In genomic region chr5:141608557-141608956, GRCh38 we compare ENCODE assay signal across 14 cellular contexts. TPM values are rescaled to one million over a fixed set of nuclear protein-coding genes. Genes with fewer than 3 reads are reported as not detected.
DNase-seq lines count a peak whose midpoint lies in the region; ATAC-seq and FAIRE-seq lines count a peak whose summit lies in the region.
"Had no signal": no experiment of that assay in that cellular context is flagged by ENCODE, and none has a peak within 500 bp of the region (broad histone marks: within the 10 kb centered on the region; RNA-seq: fewer than 3 reads in every experiment).

No MANE protein-coding gene starts in this region.

- H3K4me3 ChIP-seq in small intestine (ENCODE audit: low read depth in 1 of 2, low read length in 2 of 2), result no peak overlapping the region
- H3K4me3 ChIP-seq: coronary artery, left ventricle myocardium inferior had no signal

- no peaks in the 10 kb centered on the region for H3K9me3 ChIP-seq in small intestine (ENCODE audit: control insufficient read depth, low read depth)
- H3K9me3 ChIP-seq: left ventricle myocardium inferior had no signal

- peaks cover 70% of the 10 kb centered on the region for H3K4me1 Mint-ChIP-seq in T-helper 1 cell treated with Interleukin-12 subunit alpha and Interleukin-12 subunit beta and Interleukin-4 antibody, amounts not matched to agents 30 μg/mL and 1 μg/mL, for 36 hours (ENCODE audit: low read depth)
- H3K4me1 Mint-ChIP-seq in T-cell, result peaks cover 93 to 99% (median 94%) of the 10 kb centered on the region in 3 donors

- peaks cover 4 to 5% of the 10 kb centered on the region in 2 donors for H3K4me1 ChIP-seq in small intestine (ENCODE audit: control insufficient read depth in 2 of 2, insufficient read depth in 1 of 2, low read depth in 1 of 2, low read length in 1 of 2)

- CTCF ChIA-PET in T-cell (lab: Charles Lee), result interaction anchor here (0.7 to 5.3 kb wide), 11 partner anchors 9 to 817 kb away, joined by 3 to 86 read pairs (median 6); partner anchors contain the start of genes DIAPH1 (in 1 of the 2), HDAC3 (in 1 of the 2), RELL2 (in 1 of the 2) and TAF7 (in 1 of the 2)

- H3K4me3 Mint-ChIP-seq in T-helper 1 cell treated with Interleukin-12 subunit alpha and Interleukin-12 subunit beta and Interleukin-4 antibody, amounts not matched to agents 30 μg/mL and 1 μg/mL, for 36 hours, result peak overlapping the region; percentile 59
- H3K4me3 Mint-ChIP-seq in T-cell, result peak overlapping the region; percentile 39 to 73 (median 49)

- no peaks in the 10 kb centered on the region for H3K27me3 ChIP-seq in small intestine (ENCODE audit: control insufficient read depth in 2 of 2, insufficient read depth in 2 of 2, low read length in 2 of 2)

- DNase-seq in T-helper 1 cell (no peak), T-cell (no peak), glomerular visceral epithelial cell (ENCODE audit: extremely low spot score) (peak; percentile 46), small intestine (peak; percentile 88), NCI-H2171 treated with DMSO at 0.1 percent for 48 hours (lab: John Stamatoyannopoulos, UW) (no peak)
- DNase-seq: activated gamma-delta T cell treated with Interleukin-2 at 50 U/mL for 16 hours, DMS79, left ventricle myocardium inferior, RPMI8226 had no signal

- WGBS in small intestine, 3 donors, result 6 to 43% (median 8%) methylated on average over 1 of the region's 1 CpG

- H3K36me3 ChIP-seq in small intestine (ENCODE audit: control insufficient read depth in 2 of 2, insufficient read depth in 2 of 2, low read length in 2 of 2), result no peaks in the 10 kb centered on the region
- H3K36me3 ChIP-seq: left ventricle myocardium inferior had no signal

- H3K27ac ChIP-seq in small intestine (ENCODE audit: low read depth in 1 of 2, low read length in 1 of 2), result peak overlapping the region; percentile 5 to 55
- H3K27ac ChIP-seq: coronary artery, left ventricle myocardium inferior had no signal

- no peaks in the 10 kb centered on the region for H3K27me3 Mint-ChIP-seq in T-helper 1 cell treated with Interleukin-12 subunit alpha and Interleukin-12 subunit beta and Interleukin-4 antibody, amounts not matched to agents 30 μg/mL and 1 μg/mL, for 36 hours (ENCODE audit: low read depth)
- H3K27me3 Mint-ChIP-seq in T-cell, result no peaks in the 10 kb centered on the region

- H3K27ac Mint-ChIP-seq in T-helper 1 cell treated with Interleukin-12 subunit alpha and Interleukin-12 subunit beta and Interleukin-4 antibody, amounts not matched to agents 30 μg/mL and 1 μg/mL, for 36 hours, result peak overlapping the region; percentile 82
- H3K27ac Mint-ChIP-seq in T-cell, result peak overlapping the region; percentile 88 to 92

- H3K9me3 Mint-ChIP-seq in T-helper 1 cell treated with Interleukin-12 subunit alpha and Interleukin-12 subunit beta and Interleukin-4 antibody, amounts not matched to agents 30 μg/mL and 1 μg/mL, for 36 hours, result no peaks in the 10 kb centered on the region
- no peaks in the 10 kb centered on the region for H3K9me3 Mint-ChIP-seq in T-cell

- POLR2A ChIA-PET in T-cell (lab: Charles Lee), result interaction anchor here (0.7 to 1.2 kb wide), 4 partner anchors 9 to 1223 kb away, joined by 3 to 17 read pairs (median 4); no protein-coding TSS in a partner anchor

- no peak for FAIRE-seq in small intestine (lab: Jason Lieb, UNC)
- FAIRE-seq: frontal cortex had no signal

- peaks cover 38% of the 10 kb centered on the region for H3K36me3 Mint-ChIP-seq in T-helper 1 cell treated with Interleukin-12 subunit alpha and Interleukin-12 subunit beta and Interleukin-4 antibody, amounts not matched to agents 30 μg/mL and 1 μg/mL, for 36 hours (ENCODE audit: low read depth)
- peaks cover 16% of the 10 kb centered on the region for H3K36me3 Mint-ChIP-seq in T-cell

- no peak for ATAC-seq in T-cell (replicated peaks in 1 of 4)
- no peak for ATAC-seq in HG03520 (IDR thresholded peaks at IDR 0.05; ENCODE audit: unreplicated experiment)
- ATAC-seq in GM21367 (IDR thresholded peaks at IDR 0.05; ENCODE audit: unreplicated experiment), result no peak

RNA-seq across cellular contexts. Expression of gene DIAPH1, which starts 10.2 kb away (rescaled TPM):
- 100 to 1,000 TPM; 190 to 271 (median 211) TPM for total RNA-seq in T-cell
- polyA plus RNA-seq in small intestine, result 10 to 100 TPM; 58.4 to 97.3 (median 87.8) TPM

RNA-seq across cellular contexts. Expression of gene HDAC3, which starts 28.1 kb away (rescaled TPM):
- total RNA-seq in T-cell, result 10 to 100 TPM; 68.5 to 78.5 (median 73.8) TPM
- 10 to 100 TPM; 39.0 to 56.2 (median 42.9) TPM for polyA plus RNA-seq in small intestine

RNA-seq across cellular contexts. Expression of gene RELL2, which starts 28.2 kb away (rescaled TPM):
- total RNA-seq in T-cell, result 10 to 100 TPM; 15.3 to 30.7 (median 26.0) TPM
- 1 to 10 TPM; 3.4 to 5.4 (median 4.3) TPM for polyA plus RNA-seq in small intestine

RNA-seq across cellular contexts. Expression of gene FCHSD1, which starts 42.7 kb away (rescaled TPM):
- 100 to 1,000 TPM in 3 of 5 donors, 10 to 100 TPM in 2; 68.5 to 103 (median 101) TPM for total RNA-seq in T-cell
- 10 to 100 TPM in 2 of 3 donors, 1 to 10 TPM in 1; 8.3 to 14.8 (median 12.4) TPM for polyA plus RNA-seq in small intestine

Comparison
In these comparisons a context has a peak if more than half of its experiments do, and no peak if none do; other contexts are left out.
1. DNase-seq: peak in glomerular visceral epithelial cell (single experiment) and small intestine (single experiment); none in T-helper 1 cell (0 of 5), T-cell (0 of 34) and NCI-H2171 treated with DMSO at 0.1 percent for 48 hours (single experiment).